ENCODE assay signal across 1 cellular context in the genomic region with DNA sequence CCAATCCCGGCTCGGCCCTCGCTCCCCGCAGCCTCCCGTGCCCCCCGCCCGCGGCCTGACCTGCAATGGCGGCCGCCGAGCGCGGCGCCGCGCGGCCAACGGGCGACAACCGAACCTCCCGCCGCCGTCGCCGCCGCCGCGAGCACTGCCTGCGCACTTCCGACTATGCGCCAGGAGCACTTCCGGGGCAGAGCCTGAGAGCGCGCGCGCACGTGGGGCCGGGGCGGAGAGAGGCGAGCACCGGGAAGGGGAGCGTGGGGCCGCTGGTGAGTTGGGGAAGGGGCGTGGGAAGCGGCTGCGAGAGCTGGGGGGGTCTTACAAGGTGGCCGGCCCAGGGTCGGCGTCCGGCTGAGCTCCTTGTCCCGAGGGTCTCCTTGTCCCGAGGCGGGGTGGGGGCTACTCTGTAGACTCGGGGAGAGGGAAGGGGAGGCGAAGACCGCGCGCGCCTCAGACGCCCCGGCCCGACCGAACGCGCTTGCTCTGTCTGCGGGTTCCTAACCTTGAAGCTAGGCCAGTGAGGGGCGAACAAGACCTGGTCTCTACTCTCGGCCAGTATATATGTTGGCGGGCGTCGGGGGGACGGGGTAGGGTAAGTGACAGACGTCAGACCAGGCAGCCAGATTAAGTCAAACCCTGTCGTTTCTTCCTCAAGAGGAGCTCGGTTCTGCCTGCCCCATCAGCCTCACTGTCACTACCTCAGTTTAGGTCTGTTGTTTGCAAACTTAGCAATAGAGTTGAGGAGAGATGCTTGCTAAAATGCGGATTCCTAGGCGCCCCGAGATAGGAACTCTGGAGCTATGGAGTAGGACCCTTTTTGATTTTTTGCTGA.
TF ChIP-seq lines count a peak whose summit lies in the region.

A gene with protein sequence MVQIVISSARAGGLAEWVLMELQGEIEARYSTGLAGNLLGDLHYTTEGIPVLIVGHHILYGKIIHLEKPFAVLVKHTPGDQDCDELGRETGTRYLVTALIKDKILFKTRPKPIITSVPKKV (minus strand): TSS at position 165 of the 829 bp plus-strand sequence. CDS start 11,130 bp downstream, outside the sequence.
A gene (plus strand): TSS at position 226 of the 829 bp plus-strand sequence. CDS start 811 bp downstream, outside the sequence.

TF ChIP-seq in HepG2, 621 proteins besides CTCF, POLR2A, EP300 and RAD21 (continued from another document and continues in another):
- TF ChIP-seq, protein P1, sequence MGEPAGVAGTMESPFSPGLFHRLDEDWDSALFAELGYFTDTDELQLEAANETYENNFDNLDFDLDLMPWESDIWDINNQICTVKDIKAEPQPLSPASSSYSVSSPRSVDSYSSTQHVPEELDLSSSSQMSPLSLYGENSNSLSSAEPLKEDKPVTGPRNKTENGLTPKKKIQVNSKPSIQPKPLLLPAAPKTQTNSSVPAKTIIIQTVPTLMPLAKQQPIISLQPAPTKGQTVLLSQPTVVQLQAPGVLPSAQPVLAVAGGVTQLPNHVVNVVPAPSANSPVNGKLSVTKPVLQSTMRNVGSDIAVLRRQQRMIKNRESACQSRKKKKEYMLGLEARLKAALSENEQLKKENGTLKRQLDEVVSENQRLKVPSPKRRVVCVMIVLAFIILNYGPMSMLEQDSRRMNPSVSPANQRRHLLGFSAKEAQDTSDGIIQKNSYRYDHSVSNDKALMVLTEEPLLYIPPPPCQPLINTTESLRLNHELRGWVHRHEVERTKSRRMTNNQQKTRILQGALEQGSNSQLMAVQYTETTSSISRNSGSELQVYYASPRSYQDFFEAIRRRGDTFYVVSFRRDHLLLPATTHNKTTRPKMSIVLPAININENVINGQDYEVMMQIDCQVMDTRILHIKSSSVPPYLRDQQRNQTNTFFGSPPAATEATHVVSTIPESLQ (CRISPR knock-in tag; conservative IDR thresholded peaks at IDR 0.05), result no peak
- TF ChIP-seq DPF2 (CRISPR knock-in tag; IDR thresholded peaks at IDR 0.05; ENCODE audit: borderline replicate concordance, low read depth), result peak; percentile 42; the same call in 1 of the 2 replicates
- TF ChIP-seq, protein P2, sequence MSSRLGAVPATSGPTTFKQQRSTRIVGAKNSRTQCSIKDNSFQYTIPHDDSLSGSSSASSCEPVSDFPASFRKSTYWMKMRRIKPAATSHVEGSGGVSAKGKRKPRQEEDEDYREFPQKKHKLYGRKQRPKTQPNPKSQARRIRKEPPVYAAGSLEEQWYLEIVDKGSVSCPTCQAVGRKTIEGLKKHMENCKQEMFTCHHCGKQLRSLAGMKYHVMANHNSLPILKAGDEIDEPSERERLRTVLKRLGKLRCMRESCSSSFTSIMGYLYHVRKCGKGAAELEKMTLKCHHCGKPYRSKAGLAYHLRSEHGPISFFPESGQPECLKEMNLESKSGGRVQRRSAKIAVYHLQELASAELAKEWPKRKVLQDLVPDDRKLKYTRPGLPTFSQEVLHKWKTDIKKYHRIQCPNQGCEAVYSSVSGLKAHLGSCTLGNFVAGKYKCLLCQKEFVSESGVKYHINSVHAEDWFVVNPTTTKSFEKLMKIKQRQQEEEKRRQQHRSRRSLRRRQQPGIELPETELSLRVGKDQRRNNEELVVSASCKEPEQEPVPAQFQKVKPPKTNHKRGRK (CRISPR knock-in tag; IDR thresholded peaks at IDR 0.05), result no peak
- TF ChIP-seq, protein P3, sequence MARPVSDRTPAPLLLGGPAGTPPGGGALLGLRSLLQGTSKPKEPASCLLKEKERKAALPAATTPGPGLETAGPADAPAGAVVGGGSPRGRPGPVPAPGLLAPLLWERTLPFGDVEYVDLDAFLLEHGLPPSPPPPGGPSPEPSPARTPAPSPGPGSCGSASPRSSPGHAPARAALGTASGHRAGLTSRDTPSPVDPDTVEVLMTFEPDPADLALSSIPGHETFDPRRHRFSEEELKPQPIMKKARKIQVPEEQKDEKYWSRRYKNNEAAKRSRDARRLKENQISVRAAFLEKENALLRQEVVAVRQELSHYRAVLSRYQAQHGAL (CRISPR knock-in tag; IDR thresholded peaks at IDR 0.05; ENCODE audit: not compliant biosample characterization), result peak; percentile 17
- peak; percentile 49; the same call in 1 of the 2 replicates for TF ChIP-seq ZNF232 (CRISPR knock-in tag; IDR thresholded peaks at IDR 0.05; ENCODE audit: borderline replicate concordance)
- TF ChIP-seq SNAI1 (CRISPR knock-in tag; IDR thresholded peaks at IDR 0.05; ENCODE audit: borderline replicate concordance), result no peak
- no peak for TF ChIP-seq RCOR2 (CRISPR knock-in tag; IDR thresholded peaks at IDR 0.05)
- TF ChIP-seq, protein P4, sequence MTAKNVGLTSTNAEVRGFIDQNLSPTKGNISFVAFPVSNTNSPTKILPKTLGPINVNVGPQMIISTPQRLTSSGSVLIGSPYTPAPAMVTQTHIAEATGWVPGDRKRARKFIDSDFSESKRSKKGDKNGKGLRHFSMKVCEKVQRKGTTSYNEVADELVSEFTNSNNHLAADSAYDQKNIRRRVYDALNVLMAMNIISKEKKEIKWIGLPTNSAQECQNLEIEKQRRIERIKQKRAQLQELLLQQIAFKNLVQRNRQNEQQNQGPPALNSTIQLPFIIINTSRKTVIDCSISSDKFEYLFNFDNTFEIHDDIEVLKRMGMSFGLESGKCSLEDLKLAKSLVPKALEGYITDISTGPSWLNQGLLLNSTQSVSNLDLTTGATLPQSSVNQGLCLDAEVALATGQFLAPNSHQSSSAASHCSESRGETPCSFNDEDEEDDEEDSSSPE (CRISPR knock-in tag; IDR thresholded peaks at IDR 0.05), result peak; percentile 90
- TF ChIP-seq SRSF1 (optimal IDR thresholded peaks at IDR 0.05; ENCODE audit: low read depth, low read length), result peak; percentile 64
- no peak for TF ChIP-seq KDM3A (CRISPR knock-in tag; IDR thresholded peaks at IDR 0.05; ENCODE audit: low read depth)
- TF ChIP-seq, protein P5, sequence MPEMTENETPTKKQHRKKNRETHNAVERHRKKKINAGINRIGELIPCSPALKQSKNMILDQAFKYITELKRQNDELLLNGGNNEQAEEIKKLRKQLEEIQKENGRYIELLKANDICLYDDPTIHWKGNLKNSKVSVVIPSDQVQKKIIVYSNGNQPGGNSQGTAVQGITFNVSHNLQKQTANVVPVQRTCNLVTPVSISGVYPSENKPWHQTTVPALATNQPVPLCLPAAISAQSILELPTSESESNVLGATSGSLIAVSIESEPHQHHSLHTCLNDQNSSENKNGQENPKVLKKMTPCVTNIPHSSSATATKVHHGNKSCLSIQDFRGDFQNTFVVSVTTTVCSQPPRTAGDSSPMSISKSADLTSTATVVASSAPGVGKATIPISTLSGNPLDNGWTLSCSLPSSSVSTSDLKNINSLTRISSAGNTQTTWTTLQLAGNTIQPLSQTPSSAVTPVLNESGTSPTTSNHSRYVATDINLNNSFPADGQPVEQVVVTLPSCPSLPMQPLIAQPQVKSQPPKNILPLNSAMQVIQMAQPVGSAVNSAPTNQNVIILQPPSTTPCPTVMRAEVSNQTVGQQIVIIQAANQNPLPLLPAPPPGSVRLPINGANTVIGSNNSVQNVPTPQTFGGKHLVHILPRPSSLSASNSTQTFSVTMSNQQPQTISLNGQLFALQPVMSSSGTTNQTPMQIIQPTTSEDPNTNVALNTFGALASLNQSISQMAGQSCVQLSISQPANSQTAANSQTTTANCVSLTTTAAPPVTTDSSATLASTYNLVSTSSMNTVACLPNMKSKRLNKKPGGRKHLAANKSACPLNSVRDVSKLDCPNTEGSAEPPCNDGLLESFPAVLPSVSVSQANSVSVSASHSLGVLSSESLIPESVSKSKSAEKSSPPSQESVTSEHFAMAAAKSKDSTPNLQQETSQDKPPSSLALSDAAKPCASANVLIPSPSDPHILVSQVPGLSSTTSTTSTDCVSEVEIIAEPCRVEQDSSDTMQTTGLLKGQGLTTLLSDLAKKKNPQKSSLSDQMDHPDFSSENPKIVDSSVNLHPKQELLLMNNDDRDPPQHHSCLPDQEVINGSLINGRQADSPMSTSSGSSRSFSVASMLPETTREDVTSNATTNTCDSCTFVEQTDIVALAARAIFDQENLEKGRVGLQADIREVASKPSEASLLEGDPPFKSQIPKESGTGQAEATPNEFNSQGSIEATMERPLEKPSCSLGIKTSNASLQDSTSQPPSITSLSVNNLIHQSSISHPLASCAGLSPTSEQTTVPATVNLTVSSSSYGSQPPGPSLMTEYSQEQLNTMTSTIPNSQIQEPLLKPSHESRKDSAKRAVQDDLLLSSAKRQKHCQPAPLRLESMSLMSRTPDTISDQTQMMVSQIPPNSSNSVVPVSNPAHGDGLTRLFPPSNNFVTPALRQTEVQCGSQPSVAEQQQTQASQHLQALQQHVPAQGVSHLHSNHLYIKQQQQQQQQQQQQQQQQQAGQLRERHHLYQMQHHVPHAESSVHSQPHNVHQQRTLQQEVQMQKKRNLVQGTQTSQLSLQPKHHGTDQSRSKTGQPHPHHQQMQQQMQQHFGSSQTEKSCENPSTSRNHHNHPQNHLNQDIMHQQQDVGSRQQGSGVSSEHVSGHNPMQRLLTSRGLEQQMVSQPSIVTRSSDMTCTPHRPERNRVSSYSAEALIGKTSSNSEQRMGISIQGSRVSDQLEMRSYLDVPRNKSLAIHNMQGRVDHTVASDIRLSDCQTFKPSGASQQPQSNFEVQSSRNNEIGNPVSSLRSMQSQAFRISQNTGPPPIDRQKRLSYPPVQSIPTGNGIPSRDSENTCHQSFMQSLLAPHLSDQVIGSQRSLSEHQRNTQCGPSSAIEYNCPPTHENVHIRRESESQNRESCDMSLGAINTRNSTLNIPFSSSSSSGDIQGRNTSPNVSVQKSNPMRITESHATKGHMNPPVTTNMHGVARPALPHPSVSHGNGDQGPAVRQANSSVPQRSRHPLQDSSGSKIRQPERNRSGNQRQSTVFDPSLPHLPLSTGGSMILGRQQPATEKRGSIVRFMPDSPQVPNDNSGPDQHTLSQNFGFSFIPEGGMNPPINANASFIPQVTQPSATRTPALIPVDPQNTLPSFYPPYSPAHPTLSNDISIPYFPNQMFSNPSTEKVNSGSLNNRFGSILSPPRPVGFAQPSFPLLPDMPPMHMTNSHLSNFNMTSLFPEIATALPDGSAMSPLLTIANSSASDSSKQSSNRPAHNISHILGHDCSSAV (CRISPR knock-in tag; IDR thresholded peaks at IDR 0.05; ENCODE audit: borderline replicate concordance), result no peak
- no peak for TF ChIP-seq ZNF550 (CRISPR knock-in tag; IDR thresholded peaks at IDR 0.05; ENCODE audit: borderline replicate concordance)
- peak; percentile 70 for TF ChIP-seq EED (CRISPR knock-in tag; IDR thresholded peaks at IDR 0.05)
- TF ChIP-seq SCMH1 (CRISPR knock-in tag; IDR thresholded peaks at IDR 0.05; ENCODE audit: borderline replicate concordance), result no peak
- 0 out of 2 replicates have a peak, but pooled peaks have one; percentile 35 for TF ChIP-seq MZF1 (CRISPR knock-in tag; IDR thresholded peaks at IDR 0.05; ENCODE audit: borderline replicate concordance)
- TF ChIP-seq PCBP2 (optimal IDR thresholded peaks at IDR 0.05; ENCODE audit: low read depth, low read length, poor library complexity, severe bottlenecking), result no peak
- TF ChIP-seq, protein P6, sequence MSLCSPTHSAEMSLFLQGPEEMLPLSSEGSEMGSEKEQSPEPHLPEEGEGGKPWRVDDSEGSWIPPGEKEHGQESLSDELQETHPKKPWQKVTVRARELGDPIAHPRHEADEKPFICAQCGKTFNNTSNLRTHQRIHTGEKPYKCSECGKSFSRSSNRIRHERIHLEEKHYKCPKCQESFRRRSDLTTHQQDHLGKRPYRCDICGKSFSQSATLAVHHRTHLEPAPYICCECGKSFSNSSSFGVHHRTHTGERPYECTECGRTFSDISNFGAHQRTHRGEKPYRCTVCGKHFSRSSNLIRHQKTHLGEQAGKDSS (CRISPR knock-in tag; IDR thresholded peaks at IDR 0.05; ENCODE audit: borderline replicate concordance, low read depth), result peak; percentile 97
- no peak for TF ChIP-seq REPIN1 (CRISPR knock-in tag; IDR thresholded peaks at IDR 0.05; ENCODE audit: borderline replicate concordance, low read depth)
- no peak; the same call in 1 of the 2 replicates for TF ChIP-seq ZNF841 (CRISPR knock-in tag; IDR thresholded peaks at IDR 0.05; ENCODE audit: borderline replicate concordance)
- TF ChIP-seq KAT8 (CRISPR knock-in tag; IDR thresholded peaks at IDR 0.05), result peak; percentile 76; the same call in 1 of the 2 replicates
- TF ChIP-seq ZNF569 (CRISPR knock-in tag; IDR thresholded peaks at IDR 0.05; ENCODE audit: borderline replicate concordance), result no peak
- TF ChIP-seq, protein P7, sequence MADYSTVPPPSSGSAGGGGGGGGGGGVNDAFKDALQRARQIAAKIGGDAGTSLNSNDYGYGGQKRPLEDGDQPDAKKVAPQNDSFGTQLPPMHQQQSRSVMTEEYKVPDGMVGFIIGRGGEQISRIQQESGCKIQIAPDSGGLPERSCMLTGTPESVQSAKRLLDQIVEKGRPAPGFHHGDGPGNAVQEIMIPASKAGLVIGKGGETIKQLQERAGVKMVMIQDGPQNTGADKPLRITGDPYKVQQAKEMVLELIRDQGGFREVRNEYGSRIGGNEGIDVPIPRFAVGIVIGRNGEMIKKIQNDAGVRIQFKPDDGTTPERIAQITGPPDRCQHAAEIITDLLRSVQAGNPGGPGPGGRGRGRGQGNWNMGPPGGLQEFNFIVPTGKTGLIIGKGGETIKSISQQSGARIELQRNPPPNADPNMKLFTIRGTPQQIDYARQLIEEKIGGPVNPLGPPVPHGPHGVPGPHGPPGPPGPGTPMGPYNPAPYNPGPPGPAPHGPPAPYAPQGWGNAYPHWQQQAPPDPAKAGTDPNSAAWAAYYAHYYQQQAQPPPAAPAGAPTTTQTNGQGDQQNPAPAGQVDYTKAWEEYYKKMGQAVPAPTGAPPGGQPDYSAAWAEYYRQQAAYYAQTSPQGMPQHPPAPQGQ (CRISPR knock-in tag; IDR thresholded peaks at IDR 0.05; ENCODE audit: borderline replicate concordance), result no peak
- no peak for TF ChIP-seq JARID2 (CRISPR knock-in tag; IDR thresholded peaks at IDR 0.05; ENCODE audit: insufficient replicate concordance)
- peak; percentile 74; the same call in 1 of the 2 replicates for TF ChIP-seq DR1 (CRISPR knock-in tag; IDR thresholded peaks at IDR 0.05)
- TF ChIP-seq NFKBIZ (CRISPR knock-in tag; IDR thresholded peaks at IDR 0.05), result no peak
- no peak for TF ChIP-seq ATRX (CRISPR knock-in tag; IDR thresholded peaks at IDR 0.05; ENCODE audit: borderline replicate concordance)
- peak; percentile 41; the same call in 1 of the 2 replicates for TF ChIP-seq ZNF747 (CRISPR knock-in tag; IDR thresholded peaks at IDR 0.05; ENCODE audit: borderline replicate concordance)
- no peak for TF ChIP-seq RFX5 (IDR thresholded peaks at IDR 0.05; ENCODE audit: low read depth, low read length)
- TF ChIP-seq ZNF543 (CRISPR knock-in tag; IDR thresholded peaks at IDR 0.05), result 0 out of 2 replicates have a peak, but pooled peaks have one; percentile 66
- no peak for TF ChIP-seq KDM6A (CRISPR knock-in tag; IDR thresholded peaks at IDR 0.05; ENCODE audit: low read depth)
- TF ChIP-seq ATF1 (CRISPR knock-in tag; IDR thresholded peaks at IDR 0.05), result no peak
- no peak for TF ChIP-seq ZKSCAN8 (CRISPR knock-in tag; IDR thresholded peaks at IDR 0.05; ENCODE audit: borderline replicate concordance)
- no peak for TF ChIP-seq MAFF (IDR thresholded peaks at IDR 0.05; ENCODE audit: low read depth, low read length)
- TF ChIP-seq ZNF589 (CRISPR knock-in tag; conservative IDR thresholded peaks at IDR 0.05), result peak; percentile 42; the same call in 1 of the 2 replicates
- peak; percentile 44; the same call in 1 of the 2 replicates for TF ChIP-seq MEF2D (CRISPR knock-in tag; IDR thresholded peaks at IDR 0.05)
- TF ChIP-seq ZNF75D (CRISPR knock-in tag; IDR thresholded peaks at IDR 0.05; ENCODE audit: borderline replicate concordance), result no peak
- TF ChIP-seq FOSL2 (CRISPR knock-in tag; IDR thresholded peaks at IDR 0.05), result peak; percentile 7; the same call in 1 of the 2 replicates
- TF ChIP-seq HOXA3 (CRISPR knock-in tag; IDR thresholded peaks at IDR 0.05), result peak; percentile 95; the same call in 1 of the 2 replicates
- peak; percentile 42; the same call in 1 of the 2 replicates for TF ChIP-seq ZNF776 (CRISPR knock-in tag; IDR thresholded peaks at IDR 0.05)
- TF ChIP-seq ZNF383 (CRISPR knock-in tag; IDR thresholded peaks at IDR 0.05; ENCODE audit: borderline replicate concordance), result no peak
- no peak for TF ChIP-seq ZNF317 (CRISPR knock-in tag; IDR thresholded peaks at IDR 0.05)
- peak; percentile 28; the same call in 1 of the 2 replicates for TF ChIP-seq SOX13 (IDR thresholded peaks at IDR 0.05)
- 0 out of 4 replicates have a peak, but pooled peaks of 1 of the 2 experiments have one; percentile 23 for TF ChIP-seq SOX13 (CRISPR knock-in tag; conservative IDR thresholded peaks at IDR 0.05 in 1 of 2, IDR thresholded peaks at IDR 0.05 in 1 of 2)
